In the genomic region with DNA sequence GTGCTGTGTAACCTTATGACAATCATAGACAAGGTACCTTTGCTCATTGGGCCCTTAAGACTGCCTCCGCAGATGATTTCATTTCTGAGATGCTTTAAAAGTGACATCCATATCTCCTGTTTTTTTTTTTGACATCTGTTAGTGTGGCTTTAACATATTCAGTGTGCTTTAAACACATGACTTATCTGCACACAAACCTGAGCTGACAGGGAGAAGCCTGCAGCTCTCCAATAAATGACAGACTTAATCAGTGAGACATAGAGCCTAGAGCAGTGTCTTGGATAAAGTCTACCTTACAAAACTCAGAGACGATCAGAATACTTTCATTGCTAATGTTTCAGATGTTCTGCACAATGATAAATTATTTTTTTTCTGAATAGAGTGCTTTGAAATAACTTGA, we compare ENCODE assay signal across 22 cellular contexts.
A peak's percentile ranks its signal among the peaks of the same experiment; 100 is the strongest.
DNase-seq lines count a peak whose midpoint lies in the region; ATAC-seq, FAIRE-seq and TF ChIP-seq lines count a peak whose summit lies in the region.
"Had no signal": no experiment of that assay in that cellular context is flagged by ENCODE, and none has a peak within 500 bp of the region (broad histone marks: within the 10 kb centered on the region; RNA-seq: fewer than 3 reads in every experiment).

No MANE protein-coding gene starts in this region.

- H3K4me3 Mint-ChIP-seq in activated CD8-positive, alpha-beta memory T cell treated with anti-CD3 and anti-CD28 coated beads, Interleukin-2, amount 10 ng/mL, durations not matched to agents 7 days and 5 days = no peak overlapping the region
- H3K4me3 Mint-ChIP-seq: CD14-positive monocyte; CD4-positive, alpha-beta T cell; CD8-positive, alpha-beta memory T cell had no signal

- H3K27ac Mint-ChIP-seq in activated CD8-positive, alpha-beta memory T cell treated with anti-CD3 and anti-CD28 coated beads, Interleukin-2, amount 10 ng/mL, durations not matched to agents 7 days and 5 days = no peak overlapping the region
- H3K27ac Mint-ChIP-seq: CD14-positive monocyte; CD4-positive, alpha-beta T cell had no signal

- peaks cover 56% of the 10 kb centered on the region for H3K4me1 Mint-ChIP-seq in activated CD8-positive, alpha-beta memory T cell treated with anti-CD3 and anti-CD28 coated beads, Interleukin-2, amount 10 ng/mL, durations not matched to agents 7 days and 5 days

- H3K36me3 Mint-ChIP-seq in activated CD8-positive, alpha-beta memory T cell treated with anti-CD3 and anti-CD28 coated beads, Interleukin-2, amount 10 ng/mL, durations not matched to agents 7 days and 5 days = peaks cover 34% of the 10 kb centered on the region

- peaks cover 8% of the 10 kb centered on the region for H3K9me3 Mint-ChIP-seq in activated CD8-positive, alpha-beta memory T cell treated with anti-CD3 and anti-CD28 coated beads, Interleukin-2, amount 10 ng/mL, durations not matched to agents 7 days and 5 days (ENCODE audit: low read depth)
- H3K9me3 Mint-ChIP-seq: CD4-positive, alpha-beta T cell had no signal

- CTCF ChIA-PET in activated CD8-positive, alpha-beta memory T cell treated with anti-CD3 and anti-CD28 coated beads, Interleukin-2, amount 10 ng/mL, durations not matched to agents 7 days and 5 days (lab: Charles Lee) = interaction anchor here (1.7 kb wide), 1 partner anchor 355 kb away, joined by 6 read pairs; no protein-coding TSS in a partner anchor

- ATAC-seq in SK-N-SH treated with all-trans-retinoic acid at 6 μM for 48 hours = peak; percentile 74
- no peak for ATAC-seq in activated CD8-positive, alpha-beta memory T cell treated with anti-CD3 and anti-CD28 coated beads, Interleukin-2, amount 10 ng/mL, durations not matched to agents 7 days and 5 days
- ATAC-seq: A549 had no signal

- H3K27me3 Mint-ChIP-seq in activated CD8-positive, alpha-beta memory T cell treated with anti-CD3 and anti-CD28 coated beads, Interleukin-2, amount 10 ng/mL, durations not matched to agents 7 days and 5 days = no peaks in the 10 kb centered on the region
- H3K27me3 Mint-ChIP-seq: CD4-positive, alpha-beta T cell had no signal

- DNase-seq in NCI-H82 (lab: John Stamatoyannopoulos, UW) = peak; percentile 25
- DNase-seq in NCI-H82 treated with DMSO at 0.1 percent for 48 hours (lab: John Stamatoyannopoulos, UW; ENCODE audit: unreplicated experiment) = no peak
- no peak for DNase-seq in GM19239 (ENCODE audit: insufficient read length, low spot score)
- peak; percentile 18 for DNase-seq in retina
- DNase-seq in kidney glomerular epithelial cell (lab: John Stamatoyannopoulos, UW) = no peak
- DNase-seq in activated CD8-positive, alpha-beta memory T cell treated with anti-CD3 and anti-CD28 coated beads, Interleukin-2, amount 10 ng/mL, durations not matched to agents 7 days and 5 days = no peak
- DNase-seq: 8988T; ACHN; AML-193; BE2C; CD4-positive, alpha-beta T cell; CD8-positive, alpha-beta memory T cell; DMS 273 treated with DMSO at 0.1 percent for 48 hours; DMS79; GM23248; H7; HCEC 1CT had no signal

- FAIRE-seq in GM19239 (lab: Jason Lieb, UNC) = peak; percentile 62
- FAIRE-seq: A549, D721Med, H1 had no signal

TF ChIP-seq in SK-N-SH treated with all-trans-retinoic acid at 6 μM for 48 hours, 23 proteins besides CTCF, POLR2A, EP300 and RAD21:
- TF ChIP-seq CSDC2 (CRISPR knock-in tag; IDR thresholded peaks at IDR 0.05) (no peak), ISL1 (CRISPR knock-in tag; IDR thresholded peaks at IDR 0.05) (peak; percentile 18; the same call in 1 of the 2 replicates), GLIS3 (CRISPR knock-in tag; IDR thresholded peaks at IDR 0.05) (no peak), OSR1 (CRISPR knock-in tag; IDR thresholded peaks at IDR 0.05) (no peak), PPARA (CRISPR knock-in tag; IDR thresholded peaks at IDR 0.05; ENCODE audit: borderline replicate concordance) (no peak), TCF4 (CRISPR knock-in tag; IDR thresholded peaks at IDR 0.05; ENCODE audit: borderline replicate concordance) (no peak)
- TF ChIP-seq, protein P1, sequence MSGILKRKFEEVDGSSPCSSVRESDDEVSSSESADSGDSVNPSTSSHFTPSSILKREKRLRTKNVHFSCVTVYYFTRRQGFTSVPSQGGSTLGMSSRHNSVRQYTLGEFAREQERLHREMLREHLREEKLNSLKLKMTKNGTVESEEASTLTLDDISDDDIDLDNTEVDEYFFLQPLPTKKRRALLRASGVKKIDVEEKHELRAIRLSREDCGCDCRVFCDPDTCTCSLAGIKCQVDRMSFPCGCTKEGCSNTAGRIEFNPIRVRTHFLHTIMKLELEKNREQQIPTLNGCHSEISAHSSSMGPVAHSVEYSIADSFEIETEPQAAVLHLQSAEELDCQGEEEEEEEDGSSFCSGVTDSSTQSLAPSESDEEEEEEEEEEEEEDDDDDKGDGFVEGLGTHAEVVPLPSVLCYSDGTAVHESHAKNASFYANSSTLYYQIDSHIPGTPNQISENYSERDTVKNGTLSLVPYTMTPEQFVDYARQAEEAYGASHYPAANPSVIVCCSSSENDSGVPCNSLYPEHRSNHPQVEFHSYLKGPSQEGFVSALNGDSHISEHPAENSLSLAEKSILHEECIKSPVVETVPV (CRISPR knock-in tag; IDR thresholded peaks at IDR 0.05) = no peak
- TF ChIP-seq, protein P2, sequence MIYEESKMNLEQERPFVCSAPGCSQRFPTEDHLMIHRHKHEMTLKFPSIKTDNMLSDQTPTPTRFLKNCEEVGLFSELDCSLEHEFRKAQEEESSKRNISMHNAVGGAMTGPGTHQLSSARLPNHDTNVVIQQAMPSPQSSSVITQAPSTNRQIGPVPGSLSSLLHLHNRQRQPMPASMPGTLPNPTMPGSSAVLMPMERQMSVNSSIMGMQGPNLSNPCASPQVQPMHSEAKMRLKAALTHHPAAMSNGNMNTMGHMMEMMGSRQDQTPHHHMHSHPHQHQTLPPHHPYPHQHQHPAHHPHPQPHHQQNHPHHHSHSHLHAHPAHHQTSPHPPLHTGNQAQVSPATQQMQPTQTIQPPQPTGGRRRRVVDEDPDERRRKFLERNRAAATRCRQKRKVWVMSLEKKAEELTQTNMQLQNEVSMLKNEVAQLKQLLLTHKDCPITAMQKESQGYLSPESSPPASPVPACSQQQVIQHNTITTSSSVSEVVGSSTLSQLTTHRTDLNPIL (CRISPR knock-in tag; IDR thresholded peaks at IDR 0.05; ENCODE audit: low read depth) = no peak
- TF ChIP-seq, protein P3, sequence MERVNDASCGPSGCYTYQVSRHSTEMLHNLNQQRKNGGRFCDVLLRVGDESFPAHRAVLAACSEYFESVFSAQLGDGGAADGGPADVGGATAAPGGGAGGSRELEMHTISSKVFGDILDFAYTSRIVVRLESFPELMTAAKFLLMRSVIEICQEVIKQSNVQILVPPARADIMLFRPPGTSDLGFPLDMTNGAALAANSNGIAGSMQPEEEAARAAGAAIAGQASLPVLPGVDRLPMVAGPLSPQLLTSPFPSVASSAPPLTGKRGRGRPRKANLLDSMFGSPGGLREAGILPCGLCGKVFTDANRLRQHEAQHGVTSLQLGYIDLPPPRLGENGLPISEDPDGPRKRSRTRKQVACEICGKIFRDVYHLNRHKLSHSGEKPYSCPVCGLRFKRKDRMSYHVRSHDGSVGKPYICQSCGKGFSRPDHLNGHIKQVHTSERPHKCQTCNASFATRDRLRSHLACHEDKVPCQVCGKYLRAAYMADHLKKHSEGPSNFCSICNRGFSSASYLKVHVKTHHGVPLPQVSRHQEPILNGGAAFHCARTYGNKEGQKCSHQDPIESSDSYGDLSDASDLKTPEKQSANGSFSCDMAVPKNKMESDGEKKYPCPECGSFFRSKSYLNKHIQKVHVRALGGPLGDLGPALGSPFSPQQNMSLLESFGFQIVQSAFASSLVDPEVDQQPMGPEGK (CRISPR knock-in tag; IDR thresholded peaks at IDR 0.05; ENCODE audit: borderline replicate concordance) = no peak

Comparison
In these comparisons a context has a peak if more than half of its experiments do, and no peak if none do; other contexts are left out.
1. DNase-seq: peak in NCI-H82 (single experiment) and retina (single experiment); none in NCI-H82 treated with DMSO at 0.1 percent for 48 hours (single experiment), GM19239 (single experiment), kidney glomerular epithelial cell (single experiment) and activated CD8-positive, alpha-beta memory T cell treated with anti-CD3 and anti-CD28 coated beads, Interleukin-2, amount 10 ng/mL, durations not matched to agents 7 days and 5 days (single experiment).